In genomic region chr6:36334832-36335459, GRCh38 we compare ENCODE assay signal across 18 cellular contexts. TPM values are rescaled to one million over a fixed set of nuclear protein-coding genes. Genes with fewer than 3 reads are reported as not detected.
DNase-seq lines count a peak whose midpoint lies in the region; ATAC-seq and TF ChIP-seq lines count a peak whose summit lies in the region.
"Had no signal": no experiment of that assay in that cellular context is flagged by ENCODE, and none has a peak within 500 bp of the region (broad histone marks: within the 10 kb centered on the region; RNA-seq: fewer than 3 reads in every experiment).

No MANE protein-coding gene starts in this region.

- no peak for DNase-seq in Right ventricle myocardium superior
- no peak for DNase-seq in cardiac septum (ENCODE audit: low spot score)
- no peak for DNase-seq in activated B cell treated with CpG ODN at 0.5 μM for 24 hours
- no peak for DNase-seq in memory B cell (ENCODE audit: low spot score in 2 of 2)
- peak; percentile 56 for DNase-seq in transverse colon
- no peak for DNase-seq in activated CD4-positive, alpha-beta T cell treated with anti-CD3 and anti-CD28 coated beads, Interleukin-2, amount 50 U/mL, for 1 hour
- no peak for DNase-seq in islet precursor cell
- DNase-seq: activated CD4-positive, alpha-beta T cell treated with anti-CD3 and anti-CD28 coated beads, Interleukin-2, amount 10 ng/mL, durations not matched to agents 7 days and 5 days; DND-41; GM23248; head of caudate nucleus; left cardiac atrium; NCI-H1694 treated with DMSO at 0.1 percent for 48 hours; stimulated activated CD8-positive, alpha-beta memory T cell treated with anti-CD3 and anti-CD28 coated beads, Interleukin-4, amount 100 ng/mL, for 48 hours; T-cell had no signal

- POLR2A ChIA-PET in activated B cell treated with CpG ODN at 0.5 μM for 24 hours (lab: Charles Lee), result no interaction called here

- H3K4me1 Mint-ChIP-seq in activated B cell treated with CpG ODN at 0.5 μM for 24 hours (peaks cover 19% of the 10 kb centered on the region), memory B cell (peaks cover 13% of the 10 kb centered on the region)

- no peaks in the 10 kb centered on the region for H3K36me3 ChIP-seq in transverse colon

- TF ChIP-seq CTCF in activated B cell treated with CpG ODN at 0.5 μM for 24 hours (IDR thresholded peaks at IDR 0.05), result no peak
- TF ChIP-seq CTCF in transverse colon (IDR thresholded peaks at IDR 0.05), result no peak

- peak overlapping the region; percentile 83 to 90 (median 84) for H3K27ac ChIP-seq in transverse colon
- H3K27ac ChIP-seq: GM23248 had no signal

- peak; percentile 63 for TF ChIP-seq POLR2A in transverse colon (IDR thresholded peaks at IDR 0.05)

- H3K9me3 Mint-ChIP-seq in activated B cell treated with CpG ODN at 0.5 μM for 24 hours, result no peaks in the 10 kb centered on the region
- no peaks in the 10 kb centered on the region for H3K9me3 Mint-ChIP-seq in memory B cell
- H3K9me3 Mint-ChIP-seq: activated CD4-positive, alpha-beta T cell treated with anti-CD3 and anti-CD28 coated beads, Interleukin-2, amount 10 ng/mL, durations not matched to agents 7 days and 5 days; activated T-helper 1 cell treated with anti-CD3 and anti-CD28 coated beads, Interleukin-12 subunit alpha, Interleukin-12 subunit beta, Interleukin-2, Interleukin-4 antibody, amounts not matched to agents 30 ng/mL and 10 ng/mL and 1 ng/mL, durations not matched to agents 14 hours and 24 hours and 36 hours; T-cell had no signal

- H3K36me3 Mint-ChIP-seq in activated B cell treated with CpG ODN at 0.5 μM for 24 hours (ENCODE audit: low read depth) (no peaks in the 10 kb centered on the region), memory B cell (no peaks in the 10 kb centered on the region)
- H3K36me3 Mint-ChIP-seq: T-cell had no signal

- peak overlapping the region in 2 of 4 donors; percentile 9 to 38 for H3K4me3 ChIP-seq in transverse colon
- H3K4me3 ChIP-seq: GM23248 had no signal

- no peaks in the 10 kb centered on the region for H3K27me3 ChIP-seq in transverse colon

- H3K4me1 ChIP-seq in transverse colon, result peaks cover 6 to 49% (median 26%) of the 10 kb centered on the region in 4 donors

- no peak for TF ChIP-seq EP300 in transverse colon (IDR thresholded peaks at IDR 0.05; ENCODE audit: low read depth)

- ATAC-seq in Right ventricle myocardium superior (ENCODE audit: poor library complexity), result peak; percentile 25
- no peak for ATAC-seq in activated B cell treated with CpG ODN at 0.5 μM for 24 hours (ENCODE audit: low read depth)
- ATAC-seq in memory B cell (ENCODE audit: low read depth), result peak; percentile 30
- ATAC-seq in HG03460 (IDR thresholded peaks at IDR 0.05; ENCODE audit: unreplicated experiment), result no peak
- ATAC-seq: T-cell had no signal

- H3K4me3 Mint-ChIP-seq in activated B cell treated with CpG ODN at 0.5 μM for 24 hours (no peak overlapping the region), memory B cell (no peak overlapping the region)
- H3K4me3 Mint-ChIP-seq: activated CD4-positive, alpha-beta T cell treated with anti-CD3 and anti-CD28 coated beads, Interleukin-2, amount 10 ng/mL, durations not matched to agents 7 days and 5 days; activated T-helper 1 cell treated with anti-CD3 and anti-CD28 coated beads, Interleukin-12 subunit alpha, Interleukin-12 subunit beta, Interleukin-2, Interleukin-4 antibody, amounts not matched to agents 30 ng/mL and 10 ng/mL and 1 ng/mL, durations not matched to agents 14 hours and 24 hours and 36 hours; T-cell had no signal

- CTCF ChIA-PET in activated B cell treated with CpG ODN at 0.5 μM for 24 hours (lab: Charles Lee), result no interaction called here

- in situ Hi-C loops in transverse colon (cut with MboI; ENCODE audit: low pct_ligation_motif_present in 1 of 4, low pct_unique_long_range_greater_than_20kb in 1 of 4, low sequenced_read_pairs in 3 of 4), result no loop called here

- WGBS in transverse colon (ENCODE audit: low coverage in 1 of 2), 2 donors, result 39% methylated on average over 9 to 14 of the region's 14 CpGs

- intact Hi-C loops in Right ventricle myocardium superior (cut with DNase I), result no loop called here
- intact Hi-C loops in cardiac septum (cut with DNase I), result no loop called here
- intact Hi-C loops in activated B cell treated with CpG ODN at 0.5 μM for 24 hours (cut with micrococcal nuclease), result no loop called here
- intact Hi-C loops in transverse colon (cut with DNase I; ENCODE audit: low total_unique reads), result no loop called here

- peak overlapping the region; percentile 8 for H3K27ac Mint-ChIP-seq in activated B cell treated with CpG ODN at 0.5 μM for 24 hours
- H3K27ac Mint-ChIP-seq in memory B cell, result peak overlapping the region; percentile 8
- H3K27ac Mint-ChIP-seq: activated CD4-positive, alpha-beta T cell treated with anti-CD3 and anti-CD28 coated beads, Interleukin-2, amount 10 ng/mL, durations not matched to agents 7 days and 5 days; activated T-helper 1 cell treated with anti-CD3 and anti-CD28 coated beads, Interleukin-12 subunit alpha, Interleukin-12 subunit beta, Interleukin-2, Interleukin-4 antibody, amounts not matched to agents 30 ng/mL and 10 ng/mL and 1 ng/mL, durations not matched to agents 14 hours and 24 hours and 36 hours; T-cell had no signal

- H3K27me3 Mint-ChIP-seq in activated B cell treated with CpG ODN at 0.5 μM for 24 hours, result peaks cover 19% of the 10 kb centered on the region
- peaks cover 18% of the 10 kb centered on the region for H3K27me3 Mint-ChIP-seq in memory B cell

- no peaks in the 10 kb centered on the region for H3K9me3 ChIP-seq in transverse colon

RNA-seq across cellular contexts. Expression of gene BNIP5, which starts 1.7 kb away (rescaled TPM):
- total RNA-seq in Right ventricle myocardium superior (not detected), cardiac septum (not detected), activated B cell treated with CpG ODN at 0.5 μM for 24 hours (0.10 and 0.11 TPM in 2 replicates), transverse colon (10 to 100 TPM in 3 of 4 donors, 1 to 10 TPM in 1; 6.0 to 23.6 (median 14.1) TPM)
- total RNA-seq: activated CD4-positive, alpha-beta T cell treated with anti-CD3 and anti-CD28 coated beads, Interleukin-2, amount 10 ng/mL, durations not matched to agents 7 days and 5 days; activated T-helper 1 cell treated with anti-CD3 and anti-CD28 coated beads, Interleukin-12 subunit alpha, Interleukin-12 subunit beta, Interleukin-2, Interleukin-4 antibody, amounts not matched to agents 30 ng/mL and 10 ng/mL and 1 ng/mL, durations not matched to agents 14 hours and 24 hours and 36 hours; GM23248; left cardiac atrium; omental fat pad had no signal

RNA-seq across cellular contexts. Expression of gene ETV7, which starts 52.5 kb away (rescaled TPM):
- total RNA-seq in Right ventricle myocardium superior (not detected), cardiac septum (0.13 TPM), activated B cell treated with CpG ODN at 0.5 μM for 24 hours (0.24 and 0.51 TPM in 2 replicates), transverse colon (1 to 10 TPM; 1.3 to 4.2 (median 3.0) TPM)

Comparison
In these comparisons a context has a peak if more than half of its experiments do, and no peak if none do; other contexts are left out.
1. ATAC-seq: peak in Right ventricle myocardium superior (single experiment) and memory B cell (single experiment); none in activated B cell treated with CpG ODN at 0.5 μM for 24 hours (single experiment) and HG03460 (single experiment).